ENCODE assay signal across 1 cellular context in genomic region chr12:96143392-96143791, GRCh38.
TF ChIP-seq lines count a peak whose summit lies in the region.

No MANE protein-coding gene starts in this region.

TF ChIP-seq in H1, 55 proteins besides CTCF, POLR2A, EP300 and RAD21 (continued from another document):
- TF ChIP-seq, protein P1, sequence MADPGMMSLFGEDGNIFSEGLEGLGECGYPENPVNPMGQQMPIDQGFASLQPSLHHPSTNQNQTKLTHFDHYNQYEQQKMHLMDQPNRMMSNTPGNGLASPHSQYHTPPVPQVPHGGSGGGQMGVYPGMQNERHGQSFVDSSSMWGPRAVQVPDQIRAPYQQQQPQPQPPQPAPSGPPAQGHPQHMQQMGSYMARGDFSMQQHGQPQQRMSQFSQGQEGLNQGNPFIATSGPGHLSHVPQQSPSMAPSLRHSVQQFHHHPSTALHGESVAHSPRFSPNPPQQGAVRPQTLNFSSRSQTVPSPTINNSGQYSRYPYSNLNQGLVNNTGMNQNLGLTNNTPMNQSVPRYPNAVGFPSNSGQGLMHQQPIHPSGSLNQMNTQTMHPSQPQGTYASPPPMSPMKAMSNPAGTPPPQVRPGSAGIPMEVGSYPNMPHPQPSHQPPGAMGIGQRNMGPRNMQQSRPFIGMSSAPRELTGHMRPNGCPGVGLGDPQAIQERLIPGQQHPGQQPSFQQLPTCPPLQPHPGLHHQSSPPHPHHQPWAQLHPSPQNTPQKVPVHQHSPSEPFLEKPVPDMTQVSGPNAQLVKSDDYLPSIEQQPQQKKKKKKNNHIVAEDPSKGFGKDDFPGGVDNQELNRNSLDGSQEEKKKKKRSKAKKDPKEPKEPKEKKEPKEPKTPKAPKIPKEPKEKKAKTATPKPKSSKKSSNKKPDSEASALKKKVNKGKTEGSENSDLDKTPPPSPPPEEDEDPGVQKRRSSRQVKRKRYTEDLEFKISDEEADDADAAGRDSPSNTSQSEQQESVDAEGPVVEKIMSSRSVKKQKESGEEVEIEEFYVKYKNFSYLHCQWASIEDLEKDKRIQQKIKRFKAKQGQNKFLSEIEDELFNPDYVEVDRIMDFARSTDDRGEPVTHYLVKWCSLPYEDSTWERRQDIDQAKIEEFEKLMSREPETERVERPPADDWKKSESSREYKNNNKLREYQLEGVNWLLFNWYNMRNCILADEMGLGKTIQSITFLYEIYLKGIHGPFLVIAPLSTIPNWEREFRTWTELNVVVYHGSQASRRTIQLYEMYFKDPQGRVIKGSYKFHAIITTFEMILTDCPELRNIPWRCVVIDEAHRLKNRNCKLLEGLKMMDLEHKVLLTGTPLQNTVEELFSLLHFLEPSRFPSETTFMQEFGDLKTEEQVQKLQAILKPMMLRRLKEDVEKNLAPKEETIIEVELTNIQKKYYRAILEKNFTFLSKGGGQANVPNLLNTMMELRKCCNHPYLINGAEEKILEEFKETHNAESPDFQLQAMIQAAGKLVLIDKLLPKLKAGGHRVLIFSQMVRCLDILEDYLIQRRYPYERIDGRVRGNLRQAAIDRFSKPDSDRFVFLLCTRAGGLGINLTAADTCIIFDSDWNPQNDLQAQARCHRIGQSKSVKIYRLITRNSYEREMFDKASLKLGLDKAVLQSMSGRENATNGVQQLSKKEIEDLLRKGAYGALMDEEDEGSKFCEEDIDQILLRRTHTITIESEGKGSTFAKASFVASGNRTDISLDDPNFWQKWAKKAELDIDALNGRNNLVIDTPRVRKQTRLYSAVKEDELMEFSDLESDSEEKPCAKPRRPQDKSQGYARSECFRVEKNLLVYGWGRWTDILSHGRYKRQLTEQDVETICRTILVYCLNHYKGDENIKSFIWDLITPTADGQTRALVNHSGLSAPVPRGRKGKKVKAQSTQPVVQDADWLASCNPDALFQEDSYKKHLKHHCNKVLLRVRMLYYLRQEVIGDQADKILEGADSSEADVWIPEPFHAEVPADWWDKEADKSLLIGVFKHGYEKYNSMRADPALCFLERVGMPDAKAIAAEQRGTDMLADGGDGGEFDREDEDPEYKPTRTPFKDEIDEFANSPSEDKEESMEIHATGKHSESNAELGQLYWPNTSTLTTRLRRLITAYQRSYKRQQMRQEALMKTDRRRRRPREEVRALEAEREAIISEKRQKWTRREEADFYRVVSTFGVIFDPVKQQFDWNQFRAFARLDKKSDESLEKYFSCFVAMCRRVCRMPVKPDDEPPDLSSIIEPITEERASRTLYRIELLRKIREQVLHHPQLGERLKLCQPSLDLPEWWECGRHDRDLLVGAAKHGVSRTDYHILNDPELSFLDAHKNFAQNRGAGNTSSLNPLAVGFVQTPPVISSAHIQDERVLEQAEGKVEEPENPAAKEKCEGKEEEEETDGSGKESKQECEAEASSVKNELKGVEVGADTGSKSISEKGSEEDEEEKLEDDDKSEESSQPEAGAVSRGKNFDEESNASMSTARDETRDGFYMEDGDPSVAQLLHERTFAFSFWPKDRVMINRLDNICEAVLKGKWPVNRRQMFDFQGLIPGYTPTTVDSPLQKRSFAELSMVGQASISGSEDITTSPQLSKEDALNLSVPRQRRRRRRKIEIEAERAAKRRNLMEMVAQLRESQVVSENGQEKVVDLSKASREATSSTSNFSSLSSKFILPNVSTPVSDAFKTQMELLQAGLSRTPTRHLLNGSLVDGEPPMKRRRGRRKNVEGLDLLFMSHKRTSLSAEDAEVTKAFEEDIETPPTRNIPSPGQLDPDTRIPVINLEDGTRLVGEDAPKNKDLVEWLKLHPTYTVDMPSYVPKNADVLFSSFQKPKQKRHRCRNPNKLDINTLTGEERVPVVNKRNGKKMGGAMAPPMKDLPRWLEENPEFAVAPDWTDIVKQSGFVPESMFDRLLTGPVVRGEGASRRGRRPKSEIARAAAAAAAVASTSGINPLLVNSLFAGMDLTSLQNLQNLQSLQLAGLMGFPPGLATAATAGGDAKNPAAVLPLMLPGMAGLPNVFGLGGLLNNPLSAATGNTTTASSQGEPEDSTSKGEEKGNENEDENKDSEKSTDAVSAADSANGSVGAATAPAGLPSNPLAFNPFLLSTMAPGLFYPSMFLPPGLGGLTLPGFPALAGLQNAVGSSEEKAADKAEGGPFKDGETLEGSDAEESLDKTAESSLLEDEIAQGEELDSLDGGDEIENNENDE (IDR thresholded peaks at IDR 0.05; ENCODE audit: insufficient replicate concordance, low read length): no peak
- TF ChIP-seq RFX5 (IDR thresholded peaks at IDR 0.05; ENCODE audit: borderline replicate concordance, low read depth, low read length) (no peak), ATF2 (IDR thresholded peaks at IDR 0.05; ENCODE audit: low read length) (no peak), JUND (IDR thresholded peaks at IDR 0.05; ENCODE audit: low read length) (no peak), PHF8 (conservative IDR thresholded peaks at IDR 0.05; ENCODE audit: low read depth, low read length) (no peak), SIN3A (conservative IDR thresholded peaks at IDR 0.05 in 1 of 2, IDR thresholded peaks at IDR 0.05 in 1 of 2; ENCODE audit: low read depth in 1 of 2, low read length in 2 of 2) (no peak), YY1 (IDR thresholded peaks at IDR 0.05; ENCODE audit: low read depth, low read length) (no peak), HDAC2 (IDR thresholded peaks at IDR 0.05; ENCODE audit: borderline replicate concordance in 1 of 2, low read depth in 2 of 2, low read length in 2 of 2) (no peak), CREB1 (IDR thresholded peaks at IDR 0.05) (no peak), CBX5 (IDR thresholded peaks at IDR 0.05; ENCODE audit: low read depth, low read length) (no peak)
TF ChIP-seq in H1: peak in this region for 0.
